Comparison of ENCODE assay signal across 11 cellular contexts in the genomic region with DNA sequence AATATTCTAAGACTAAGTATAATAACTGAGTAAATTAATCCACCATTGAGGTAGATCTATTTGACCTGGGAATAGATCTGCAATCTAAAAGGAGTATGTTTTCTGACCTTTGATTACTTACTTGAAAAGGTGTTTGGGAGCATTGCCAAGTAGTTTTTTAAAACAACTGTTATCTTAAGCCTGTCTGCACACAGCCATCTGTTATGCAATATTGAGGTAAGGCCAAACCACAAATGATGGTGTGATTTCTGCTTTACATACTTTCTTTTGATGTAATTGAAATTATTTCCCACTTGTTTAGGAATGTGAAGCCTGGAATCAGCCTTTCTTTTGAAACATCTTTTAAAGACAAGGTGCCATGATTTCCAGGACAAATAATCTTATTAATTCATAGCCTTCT.
A peak's percentile ranks its signal among the peaks of the same experiment; 100 is the strongest.
DNase-seq lines count a peak whose midpoint lies in the region; ATAC-seq lines count a peak whose summit lies in the region.
"Had no signal": no experiment of that assay in that cellular context is flagged by ENCODE, and none has a peak within 500 bp of the region (broad histone marks: within the 10 kb centered on the region; RNA-seq: fewer than 3 reads in every experiment).

No MANE protein-coding gene starts in this region.

- H3K9me3 ChIP-seq in naive thymus-derived CD4-positive, alpha-beta T cell (ENCODE audit: control insufficient read depth in 2 of 3, low read length in 3 of 3) = no peaks in the 10 kb centered on the region
- H3K9me3 ChIP-seq: SJSA1 had no signal

- no peak overlapping the region for H3K4me3 Mint-ChIP-seq in naive thymus-derived CD4-positive, alpha-beta T cell
- H3K4me3 Mint-ChIP-seq: H9 had no signal

- H3K4me3 ChIP-seq in naive thymus-derived CD4-positive, alpha-beta T cell (ENCODE audit: low read length) = no peak overlapping the region
- H3K4me3 ChIP-seq: dorsolateral prefrontal cortex, SJSA1 had no signal

- peaks cover 3 to 47% (median 6%) of the 10 kb centered on the region in 3 experiments for H3K36me3 ChIP-seq in naive thymus-derived CD4-positive, alpha-beta T cell (ENCODE audit: control insufficient read depth in 2 of 3, insufficient read depth in 3 of 3, low read length in 3 of 3)

- DNase-seq in GF-D8 (lab: John Stamatoyannopoulos, UW) = peak; percentile 35
- peak; percentile 87 for DNase-seq in NCI-H2171 (lab: John Stamatoyannopoulos, UW)
- DNase-seq in cerebellar cortex (ENCODE audit: low spot score) = peak; percentile 16
- DNase-seq in naive thymus-derived CD4-positive, alpha-beta T cell = peak in 2 of 9 donors; percentile 5 to 13
- DNase-seq in NCI-H187 treated with DMSO at 0.1 percent for 48 hours (lab: John Stamatoyannopoulos, UW) = no peak
- DNase-seq: dorsolateral prefrontal cortex, H9 had no signal

- H3K4me1 ChIP-seq in naive thymus-derived CD4-positive, alpha-beta T cell (ENCODE audit: control insufficient read depth in 2 of 2, insufficient read depth in 2 of 2, low read length in 2 of 2) = peaks cover 6 to 7% of the 10 kb centered on the region in 2 donors
- H3K4me1 ChIP-seq: SJSA1 had no signal

- peaks cover 11 to 58% (median 35%) of the 10 kb centered on the region in 5 donors for H3K36me3 Mint-ChIP-seq in naive thymus-derived CD4-positive, alpha-beta T cell

- peak; percentile 40 for ATAC-seq in naive thymus-derived CD4-positive, alpha-beta T cell
- ATAC-seq in GM18873 (IDR thresholded peaks at IDR 0.05; ENCODE audit: low FRiP score, unreplicated experiment) = no peak
- ATAC-seq in GM19467 (IDR thresholded peaks at IDR 0.05; ENCODE audit: unreplicated experiment) = no peak
- ATAC-seq in activated CD4-positive, CD25-positive, alpha-beta regulatory T cell treated with anti-CD3 and anti-CD28 coated beads, Interleukin-2, amount 50 U/mL, for 24 hours = no peak

- CTCF ChIA-PET in naive thymus-derived CD4-positive, alpha-beta T cell (lab: Charles Lee) = no interaction called here

- no peak overlapping the region for H3K27ac ChIP-seq in naive thymus-derived CD4-positive, alpha-beta T cell (ENCODE audit: low read depth, low read length)
- H3K27ac ChIP-seq: SJSA1 had no signal

- POLR2A ChIA-PET in naive thymus-derived CD4-positive, alpha-beta T cell (lab: Charles Lee) = no interaction called here

- H3K27me3 Mint-ChIP-seq in naive thymus-derived CD4-positive, alpha-beta T cell = no peaks in the 10 kb centered on the region

- H3K4me1 Mint-ChIP-seq in naive thymus-derived CD4-positive, alpha-beta T cell = peaks cover 6 to 23% (median 19%) of the 10 kb centered on the region in 7 donors
- H3K4me1 Mint-ChIP-seq: H9 had no signal

- no peaks in the 10 kb centered on the region for H3K9me3 Mint-ChIP-seq in naive thymus-derived CD4-positive, alpha-beta T cell
- H3K9me3 Mint-ChIP-seq: H9 had no signal

- peak overlapping the region in 4 of 9 donors; percentile 14 to 40 (median 21) for H3K27ac Mint-ChIP-seq in naive thymus-derived CD4-positive, alpha-beta T cell
- H3K27ac Mint-ChIP-seq: H9 had no signal

- no peaks in the 10 kb centered on the region for H3K27me3 ChIP-seq in naive thymus-derived CD4-positive, alpha-beta T cell (ENCODE audit: control insufficient read depth in 2 of 2, insufficient read depth in 2 of 2, low read length in 2 of 2)
- H3K27me3 ChIP-seq: dorsolateral prefrontal cortex, SJSA1 had no signal

- intact Hi-C loops in naive thymus-derived CD4-positive, alpha-beta T cell (cut with micrococcal nuclease) = loop anchor here in 1 of 2 donors (5.0 kb wide), 1 partner anchor 119 kb away; no protein-coding TSS in a partner anchor
